10 cellular contexts compared by ENCODE assay signal in genomic region chr3:55481918-55482495, GRCh38. TPM values are rescaled to one million over a fixed set of nuclear protein-coding genes. Genes with fewer than 3 reads are reported as not detected.
DNase-seq lines count a peak whose midpoint lies in the region; TF ChIP-seq lines count a peak whose summit lies in the region.
"Had no signal": no experiment of that assay in that cellular context is flagged by ENCODE, and none has a peak within 500 bp of the region (broad histone marks: within the 10 kb centered on the region; RNA-seq: fewer than 3 reads in every experiment).

No MANE protein-coding gene starts in this region.

- H3K27ac Mint-ChIP-seq in brain = peak overlapping the region in 2 of 5 experiments; percentile 43 to 48
- H3K27ac Mint-ChIP-seq in activated T-helper 2 cell treated with anti-CD3 and anti-CD28 coated beads, Interferon-gamma antibody, Interleukin-2, Interleukin-4, amounts not matched to agents 10 μg/mL and 5 μg/mL and 100 μg/mL, durations not matched to agents 14 hours and 24 hours and 36 hours = no peak overlapping the region

- H3K4me1 Mint-ChIP-seq in brain = peaks cover 63% of the 10 kb centered on the region
- peaks cover 10% of the 10 kb centered on the region for H3K4me1 Mint-ChIP-seq in activated T-helper 2 cell treated with anti-CD3 and anti-CD28 coated beads, Interferon-gamma antibody, Interleukin-2, Interleukin-4, amounts not matched to agents 10 μg/mL and 5 μg/mL and 100 μg/mL, durations not matched to agents 14 hours and 24 hours and 36 hours (ENCODE audit: low read depth)

- H3K36me3 Mint-ChIP-seq in brain = peaks cover 8% of the 10 kb centered on the region
- no peaks in the 10 kb centered on the region for H3K36me3 Mint-ChIP-seq in activated T-helper 2 cell treated with anti-CD3 and anti-CD28 coated beads, Interferon-gamma antibody, Interleukin-2, Interleukin-4, amounts not matched to agents 10 μg/mL and 5 μg/mL and 100 μg/mL, durations not matched to agents 14 hours and 24 hours and 36 hours (ENCODE audit: low read depth)

- H3K36me3 ChIP-seq in iPS-20b (ENCODE audit: insufficient read depth, low read depth, low read length) = no peaks in the 10 kb centered on the region; the same call in 1 of the 2 replicates

- peak overlapping the region; percentile 77 to 97 (median 81) for H3K4me3 Mint-ChIP-seq in brain
- H3K4me3 Mint-ChIP-seq in activated T-helper 2 cell treated with anti-CD3 and anti-CD28 coated beads, Interferon-gamma antibody, Interleukin-2, Interleukin-4, amounts not matched to agents 10 μg/mL and 5 μg/mL and 100 μg/mL, durations not matched to agents 14 hours and 24 hours and 36 hours (ENCODE audit: low read depth) = no peak overlapping the region
- H3K4me3 Mint-ChIP-seq: activated T-cell treated with anti-CD3 and anti-CD28 coated beads, Interleukin-2, amount 50 U/mL, for 4 hours had no signal

- peaks cover 94% of the 10 kb centered on the region for H3K27me3 Mint-ChIP-seq in brain
- peaks cover 70% of the 10 kb centered on the region for H3K27me3 Mint-ChIP-seq in activated T-helper 2 cell treated with anti-CD3 and anti-CD28 coated beads, Interferon-gamma antibody, Interleukin-2, Interleukin-4, amounts not matched to agents 10 μg/mL and 5 μg/mL and 100 μg/mL, durations not matched to agents 14 hours and 24 hours and 36 hours (ENCODE audit: low read depth)

- H3K9me3 Mint-ChIP-seq in brain = peaks cover 0 to 5% (median 0%) of the 10 kb centered on the region in 5 experiments
- no peaks in the 10 kb centered on the region for H3K9me3 Mint-ChIP-seq in activated T-helper 2 cell treated with anti-CD3 and anti-CD28 coated beads, Interferon-gamma antibody, Interleukin-2, Interleukin-4, amounts not matched to agents 10 μg/mL and 5 μg/mL and 100 μg/mL, durations not matched to agents 14 hours and 24 hours and 36 hours
- H3K9me3 Mint-ChIP-seq: activated T-cell treated with anti-CD3 and anti-CD28 coated beads, Interleukin-2, amount 50 U/mL, for 4 hours had no signal

- DNase-seq in DMS153 (lab: John Stamatoyannopoulos, UW) = no peak
- no peak for DNase-seq in activated T-helper 2 cell treated with anti-CD3 and anti-CD28 coated beads, Interferon-gamma antibody, Interleukin-2, Interleukin-4, amounts not matched to agents 10 μg/mL and 5 μg/mL and 100 μg/mL, durations not matched to agents 14 hours and 24 hours and 36 hours (ENCODE audit: low spot score)
- DNase-seq in Kasumi-1 (lab: John Stamatoyannopoulos, UW) = no peak
- no peak for DNase-seq in cerebellar nuclear complex (lab: John Stamatoyannopoulos, UW)
- DNase-seq: activated T-cell treated with anti-CD3 and anti-CD28 coated beads, Interleukin-2, amount 50 U/mL, for 4 hours had no signal

- H3K4me3 ChIP-seq in GM12875 (ENCODE audit: low read depth, low read length) = no peak overlapping the region
- peak overlapping the region; percentile 82 for H3K4me3 ChIP-seq in iPS-20b (ENCODE audit: low read length)
- H3K4me3 ChIP-seq in skin epidermis = peak overlapping the region; percentile 16 to 69 (median 37)
- H3K4me3 ChIP-seq: SK-N-MC had no signal

- H3K9ac ChIP-seq in iPS-20b (ENCODE audit: low read depth, low read length) = no peak overlapping the region

- H3K27me3 ChIP-seq in iPS-20b (ENCODE audit: insufficient read depth, low read length) = peaks cover 97% of the 10 kb centered on the region

- peaks cover 3% of the 10 kb centered on the region; the same call in 1 of the 2 replicates for H3K4me1 ChIP-seq in iPS-20b (ENCODE audit: insufficient read depth, low read length)

- H3K9me3 ChIP-seq in iPS-20b (ENCODE audit: insufficient read depth, low read depth, low read length) = peaks cover 7% of the 10 kb centered on the region; the same call in 1 of the 2 replicates

- H3K27ac ChIP-seq in iPS-20b (ENCODE audit: low read length) = no peak overlapping the region
- H3K27ac ChIP-seq in skin epidermis = peak overlapping the region in 14 of 21 experiments; percentile 3 to 96 (median 68)
- H3K27ac ChIP-seq: SK-N-MC had no signal

- TF ChIP-seq CTCF in GM12875 (IDR thresholded peaks at IDR 0.05; ENCODE audit: borderline replicate concordance, insufficient read depth, low read depth, low read length) (0 out of 2 replicates have a peak, but pooled peaks have one; percentile 1), brain (conservative IDR thresholded peaks at IDR 0.05) (peak in 1 of 2 experiments; percentile 32)

- intact Hi-C loops in activated T-helper 2 cell treated with anti-CD3 and anti-CD28 coated beads, Interferon-gamma antibody, Interleukin-2, Interleukin-4, amounts not matched to agents 10 μg/mL and 5 μg/mL and 100 μg/mL, durations not matched to agents 14 hours and 24 hours and 36 hours (cut with micrococcal nuclease) = loop anchor here (10.0 kb wide), 1 partner anchor 983 kb away; the partner anchor contains the start of gene ERC2

RNA-seq across cellular contexts. Expression of gene WNT5A, which starts 5.1 kb away (rescaled TPM):
- 0.34 TPM for polyA plus RNA-seq in brain (ENCODE audit: insufficient read depth, low read depth, low replicate concordance)
- total RNA-seq in activated T-helper 2 cell treated with anti-CD3 and anti-CD28 coated beads, Interferon-gamma antibody, Interleukin-2, Interleukin-4, amounts not matched to agents 10 μg/mL and 5 μg/mL and 100 μg/mL, durations not matched to agents 14 hours and 24 hours and 36 hours = 0.05 TPM in 2 replicates
